ENCODE assay signal across 13 cellular contexts in genomic region chr17:36919407-36919968, GRCh38. TPM values are rescaled to one million over a fixed set of nuclear protein-coding genes. Genes with fewer than 3 reads are reported as not detected.
"Had no signal": no experiment of that assay in that cellular context is flagged by ENCODE, and none has a peak within 500 bp of the region (broad histone marks: within the 10 kb centered on the region; RNA-seq: fewer than 3 reads in every experiment).

No MANE protein-coding gene starts in this region.

- ATAC-seq: left ventricle myocardium superior; stimulated activated memory B cell treated with anti-CD40 and anti-IgM and Interleukin-4, amounts not matched to agents 10 μg/mL and 1 μg/mL and 100 μg/mL, for 72 hours had no signal

- H3K4me1 ChIP-seq: tibial artery, vagina had no signal

- H2AFZ ChIP-seq: hepatocyte had no signal

- H3K27ac ChIP-seq: hepatocyte, ovary, tibial artery, vagina had no signal

- DNase-seq: activated CD4-positive, CD25-positive, alpha-beta regulatory T cell treated with anti-CD3 and anti-CD28 coated beads, Interleukin-2, amount 50 U/mL, for 72 hours; activated naive CD4-positive, alpha-beta T cell treated with anti-CD3 and anti-CD28 coated beads, Interleukin-2, amount 10 ng/mL, durations not matched to agents 7 days and 5 days; left ventricle myocardium superior; ovary; T-helper 1 cell; T1000; tibial artery had no signal

- H3K27me3 ChIP-seq: ovary, vagina had no signal

- H3K4me2 ChIP-seq: hepatocyte had no signal

- H3K79me2 ChIP-seq: hepatocyte had no signal

- H3K36me3 ChIP-seq: ovary, tibial artery, vagina had no signal

- H3K9me3 ChIP-seq: ovary, tibial artery, vagina had no signal

- H3K4me3 ChIP-seq: hepatocyte, ovary, tibial artery, vagina had no signal

RNA-seq across cellular contexts. Expression of gene LHX1, which starts 17.8 kb away (rescaled TPM):
- total RNA-seq: hepatocyte, left ventricle myocardium superior, pulmonary artery endothelial cell, vagina had no signal
- polyA plus RNA-seq: adipose tissue, esophagus had no signal
